Comparison of ENCODE assay signal across 25 cellular contexts in the genomic region with DNA sequence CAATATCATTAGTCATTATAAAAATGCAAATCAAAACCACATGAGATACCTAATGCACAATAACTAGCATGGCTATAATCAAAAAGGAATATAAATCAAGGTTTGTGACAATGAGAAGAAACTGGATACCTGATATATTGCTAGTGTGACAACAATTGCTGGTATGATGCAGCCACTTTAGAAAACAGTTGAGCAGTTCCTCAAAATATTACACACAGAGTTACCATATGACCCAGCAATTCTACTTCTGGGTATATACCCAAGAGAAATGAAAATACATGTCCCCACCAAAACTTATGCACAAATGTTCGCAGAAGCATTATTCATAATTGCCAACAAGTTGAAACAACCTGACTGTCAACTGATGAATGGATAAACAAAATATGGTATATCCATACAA.
"Had no signal": no experiment of that assay in that cellular context is flagged by ENCODE, and none has a peak within 500 bp of the region (broad histone marks: within the 10 kb centered on the region; RNA-seq: fewer than 3 reads in every experiment).

No MANE protein-coding gene starts in this region.

- H3K4me3 Mint-ChIP-seq: activated CD4-positive, alpha-beta memory T cell treated with anti-CD3 and anti-CD28 coated beads for 36 hours; activated CD4-positive, alpha-beta T cell treated with anti-CD3 and anti-CD28 coated beads, Interleukin-2, amount 10 ng/mL, durations not matched to agents 7 days and 5 days; activated naive CD8-positive, alpha-beta T cell treated with anti-CD3 and anti-CD28 coated beads, Interleukin-2, amount 10 ng/mL, durations not matched to agents 7 days and 5 days; T-helper 17 cell had no signal

- H3K27ac Mint-ChIP-seq: activated CD4-positive, alpha-beta memory T cell treated with anti-CD3 and anti-CD28 coated beads for 36 hours; activated CD4-positive, alpha-beta T cell treated with anti-CD3 and anti-CD28 coated beads, Interleukin-2, amount 10 ng/mL, durations not matched to agents 7 days and 5 days; activated naive CD8-positive, alpha-beta T cell treated with anti-CD3 and anti-CD28 coated beads, Interleukin-2, amount 10 ng/mL, durations not matched to agents 7 days and 5 days; activated T-helper 2 cell treated with anti-CD3 and anti-CD28 coated beads, Interferon-gamma antibody, Interleukin-2, Interleukin-4, amounts not matched to agents 10 μg/mL and 5 μg/mL and 100 μg/mL, durations not matched to agents 14 hours and 24 hours and 36 hours; T-helper 17 cell had no signal

- H3K4me3 ChIP-seq: adrenal gland, colonic mucosa, SJSA1 had no signal

- H3K4me1 Mint-ChIP-seq: activated CD4-positive, alpha-beta T cell treated with anti-CD3 and anti-CD28 coated beads, Interleukin-2, amount 10 ng/mL, durations not matched to agents 7 days and 5 days had no signal

- H3K9me3 Mint-ChIP-seq: activated T-helper 2 cell treated with anti-CD3 and anti-CD28 coated beads, Interferon-gamma antibody, Interleukin-2, Interleukin-4, amounts not matched to agents 10 μg/mL and 5 μg/mL and 100 μg/mL, durations not matched to agents 14 hours and 24 hours and 36 hours had no signal

- H3K27ac ChIP-seq: adrenal gland, colonic mucosa, SJSA1, VCaP had no signal

- H3K4me1 ChIP-seq: adrenal gland, colonic mucosa, SJSA1 had no signal

- H3K36me3 ChIP-seq: adrenal gland, colonic mucosa, SJSA1 had no signal

- H3K27me3 Mint-ChIP-seq: activated CD4-positive, alpha-beta memory T cell treated with anti-CD3 and anti-CD28 coated beads for 36 hours; activated CD4-positive, alpha-beta T cell treated with anti-CD3 and anti-CD28 coated beads, Interleukin-2, amount 10 ng/mL, durations not matched to agents 7 days and 5 days; activated naive CD8-positive, alpha-beta T cell treated with anti-CD3 and anti-CD28 coated beads, Interleukin-2, amount 10 ng/mL, durations not matched to agents 7 days and 5 days; T-helper 17 cell had no signal

- DNase-seq: activated CD4-positive, alpha-beta memory T cell treated with anti-CD3 and anti-CD28 coated beads for 36 hours; activated CD4-positive, alpha-beta T cell treated with anti-CD3 and anti-CD28 coated beads, Interleukin-2, amount 10 ng/mL, durations not matched to agents 7 days and 5 days; activated CD4-positive, CD25-positive, alpha-beta regulatory T cell; activated CD8-positive, alpha-beta memory T cell treated with anti-CD3 and anti-CD28 coated beads for 24 hours; activated gamma-delta T cell treated with Interleukin-2 at 50 U/mL for 16 hours; activated naive CD4-positive, alpha-beta T cell treated with anti-CD3 and anti-CD28 coated beads, Interleukin-2, amount 50 U/mL, for 16 hours; activated naive CD8-positive, alpha-beta T cell treated with anti-CD3 and anti-CD28 coated beads, Interleukin-2, amount 10 ng/mL, durations not matched to agents 7 days and 5 days; activated T-cell treated with anti-CD3 and anti-CD28 coated beads, Interleukin-2, amount 50 U/mL, for 48 hours; adrenal gland; anterior cingulate cortex; colonic mucosa; KG1; NCI-H1105 treated with DMSO at 0.1 percent for 48 hours; NCI-H1436 treated with DMSO at 0.1 percent for 48 hours; NCI-H187; NCI-H2227 treated with DMSO at 0.1 percent for 48 hours; NCI-H446 treated with DMSO at 0.1 percent for 48 hours; NCI-H526; NK-92 treated with Interleukin-12 subunit alpha and Interleukin-12 subunit beta, amount 100 ng/mL, for 24 hours; PC-3; T-helper 17 cell; T-helper 9 cell had no signal

- H3K9me3 ChIP-seq: adrenal gland, colonic mucosa, SJSA1 had no signal

- ATAC-seq: PC-3, T-helper 17 cell had no signal
